Comparison of ENCODE assay signal across 30 cellular contexts in genomic region chr13:105107781-105108180, GRCh38.
"Had no signal": no experiment of that assay in that cellular context is flagged by ENCODE, and none has a peak within 500 bp of the region (broad histone marks: within the 10 kb centered on the region; RNA-seq: fewer than 3 reads in every experiment).

No MANE protein-coding gene starts in this region.

- H3K9me3 Mint-ChIP-seq: immature natural killer cell; natural killer cell; stimulated activated effector memory CD8-positive, alpha-beta T cell treated with anti-CD3 and anti-CD28 coated beads, Interleukin-12 subunit alpha, Interleukin-12 subunit beta, amount 100 ng/mL, for 72 hours; stimulated activated naive CD8-positive, alpha-beta T cell treated with anti-CD3 and anti-CD28 coated beads, Interleukin-15, Interleukin-2, amounts not matched to agents 100 ng/mL and 50 ng/mL, for 24 hours had no signal

- H3K36me3 Mint-ChIP-seq: immature natural killer cell; naive B cell; natural killer cell; stimulated activated effector memory CD8-positive, alpha-beta T cell treated with anti-CD3 and anti-CD28 coated beads, Interleukin-12 subunit alpha, Interleukin-12 subunit beta, amount 100 ng/mL, for 72 hours had no signal

- H3K27me3 Mint-ChIP-seq: naive B cell; stimulated activated naive CD8-positive, alpha-beta T cell treated with anti-CD3 and anti-CD28 coated beads, Interleukin-15, Interleukin-2, amounts not matched to agents 100 ng/mL and 50 ng/mL, for 24 hours had no signal

- H3K4me3 Mint-ChIP-seq: immature natural killer cell; mesothelial cell of epicardium; naive B cell; natural killer cell; nephron progenitor cell; stimulated activated effector memory CD8-positive, alpha-beta T cell treated with anti-CD3 and anti-CD28 coated beads, Interleukin-12 subunit alpha, Interleukin-12 subunit beta, amount 100 ng/mL, for 72 hours; stimulated activated naive CD8-positive, alpha-beta T cell treated with anti-CD3 and anti-CD28 coated beads, Interleukin-15, Interleukin-2, amounts not matched to agents 100 ng/mL and 50 ng/mL, for 24 hours had no signal

- H3K4me1 Mint-ChIP-seq: immature natural killer cell; mesothelial cell of epicardium; naive B cell; natural killer cell; nephron progenitor cell; stimulated activated effector memory CD8-positive, alpha-beta T cell treated with anti-CD3 and anti-CD28 coated beads, Interleukin-12 subunit alpha, Interleukin-12 subunit beta, amount 100 ng/mL, for 72 hours had no signal

- DNase-seq: hippocampal formation; immature natural killer cell; kidney; left colon; left ventricle myocardium inferior; mesendoderm; naive B cell; natural killer cell; nephron progenitor cell; pancreas; posterior cingulate gyrus; retina; right cardiac atrium; sigmoid colon; small intestine; spleen; stimulated activated CD4-positive, alpha-beta T cell treated with anti-CD3 and anti-CD28 coated beads, Interleukin-4, amount 100 ng/mL, for 24 hours; stimulated activated naive CD4-positive, alpha-beta T cell; tibial artery; trophoblast cell; upper lobe of right lung had no signal

- H3K27ac ChIP-seq: left ventricle myocardium inferior, pancreas, prostate gland, sigmoid colon, spleen, suprapubic skin, thoracic aorta, tibial artery, upper lobe of right lung had no signal

- FAIRE-seq: islet of Langerhans, pancreas, small intestine, urothelium cell line had no signal

- ATAC-seq: left colon; natural killer cell; pancreas; right cardiac atrium; stimulated activated effector memory CD8-positive, alpha-beta T cell treated with anti-CD3 and anti-CD28 coated beads, Interleukin-12 subunit alpha, Interleukin-12 subunit beta, amount 100 ng/mL, for 72 hours; upper lobe of right lung had no signal

- H3K36me3 ChIP-seq: left ventricle myocardium inferior, pancreas, prostate gland, sigmoid colon, spleen, suprapubic skin, thoracic aorta, tibial artery, upper lobe of right lung had no signal

- H3K4me1 ChIP-seq: left ventricle myocardium inferior, pancreas, prostate gland, sigmoid colon, spleen, suprapubic skin, tibial artery, upper lobe of right lung had no signal

- H3K4me3 ChIP-seq: left ventricle myocardium inferior, lung, pancreas, prostate gland, sigmoid colon, spleen, suprapubic skin, thoracic aorta, tibial artery, upper lobe of right lung had no signal

- H3K27me3 ChIP-seq: pancreas, sigmoid colon, spleen, suprapubic skin, tibial artery, upper lobe of right lung had no signal

- H3K27ac Mint-ChIP-seq: immature natural killer cell; mesothelial cell of epicardium; natural killer cell; nephron progenitor cell; stimulated activated effector memory CD8-positive, alpha-beta T cell treated with anti-CD3 and anti-CD28 coated beads, Interleukin-12 subunit alpha, Interleukin-12 subunit beta, amount 100 ng/mL, for 72 hours; stimulated activated naive CD8-positive, alpha-beta T cell treated with anti-CD3 and anti-CD28 coated beads, Interleukin-15, Interleukin-2, amounts not matched to agents 100 ng/mL and 50 ng/mL, for 24 hours had no signal

- H3K9me3 ChIP-seq: pancreas, prostate gland, sigmoid colon, spleen, suprapubic skin, thoracic aorta, tibial artery, upper lobe of right lung had no signal
